ENCODE assay signal across 8 cellular contexts in genomic region chr20:3173582-3174441, GRCh38. TPM values are rescaled to one million over a fixed set of nuclear protein-coding genes. Genes with fewer than 3 reads are reported as not detected.
DNase-seq lines count a peak whose midpoint lies in the region; ATAC-seq, FAIRE-seq and TF ChIP-seq lines count a peak whose summit lies in the region.

No MANE protein-coding gene starts in this region.

- H3K27ac ChIP-seq in keratinocyte (ENCODE audit: control insufficient read depth, insufficient read depth, low read length): peak overlapping the region; percentile 74

- H3K4me3 Mint-ChIP-seq in central memory CD8-positive, alpha-beta T cell: peak overlapping the region; percentile 79

- H3K4me2 ChIP-seq in keratinocyte (ENCODE audit: control insufficient read depth, extremely low read depth, insufficient read depth, low read depth, low read length): peak overlapping the region; percentile 93

- H3K27ac Mint-ChIP-seq in central memory CD8-positive, alpha-beta T cell (ENCODE audit: low read depth): peak overlapping the region; percentile 67

- no peaks in the 10 kb centered on the region for H3K79me2 ChIP-seq in keratinocyte (ENCODE audit: control insufficient read depth, insufficient read depth, low read length)

- H3K9me3 Mint-ChIP-seq in central memory CD8-positive, alpha-beta T cell: no peaks in the 10 kb centered on the region

- no peaks in the 10 kb centered on the region for H3K36me3 ChIP-seq in keratinocyte (ENCODE audit: control insufficient read depth in 2 of 2, extremely low read depth in 1 of 2, insufficient read depth in 2 of 2, low read length in 2 of 2)

- H3K4me3 ChIP-seq in keratinocyte (ENCODE audit: control insufficient read depth in 2 of 3, extremely low read depth in 1 of 3, insufficient read depth in 2 of 3, low read depth in 1 of 3, low read length in 3 of 3): peak overlapping the region; percentile 69 to 98 (median 92)

- peaks cover 15% of the 10 kb centered on the region for H3K4me1 Mint-ChIP-seq in central memory CD8-positive, alpha-beta T cell

- H3K36me3 Mint-ChIP-seq in central memory CD8-positive, alpha-beta T cell (ENCODE audit: insufficient read depth): peaks cover 18% of the 10 kb centered on the region

- dilution Hi-C loops in keratinocyte (cut with MboI; ENCODE audit: extremely low pct_ligation_motif_present, low sequenced_read_pairs): no loop called here

- peak overlapping the region; percentile 88 for H3K9ac ChIP-seq in keratinocyte (ENCODE audit: control insufficient read depth, extremely low read depth, insufficient read depth, low read length)

- H3K9me1 ChIP-seq in keratinocyte (ENCODE audit: control insufficient read depth, extremely low read depth, insufficient read depth, low read length): no peaks in the 10 kb centered on the region

- peak in 1 of 3 experiments; percentile 30 for TF ChIP-seq CTCF in keratinocyte (optimal IDR thresholded peaks at IDR 0.05 in 1 of 3, IDR thresholded peaks at IDR 0.05 in 1 of 3, conservative IDR thresholded peaks at IDR 0.05 in 1 of 3; ENCODE audit: extremely low read depth in 1 of 3, insufficient read depth in 2 of 3, low read length in 3 of 3)

- H2AFZ ChIP-seq in keratinocyte (ENCODE audit: control insufficient read depth, low read length): peak overlapping the region; percentile 85

- H3K27me3 Mint-ChIP-seq in central memory CD8-positive, alpha-beta T cell: peaks cover 39% of the 10 kb centered on the region

- peak; percentile 86 for ATAC-seq in HG03064 (IDR thresholded peaks at IDR 0.05; ENCODE audit: low read depth, unreplicated experiment)
- ATAC-seq in activated CD4-positive, CD25-positive, alpha-beta regulatory T cell treated with anti-CD3 and anti-CD28 coated beads, Interleukin-2, amount 50 U/mL, for 24 hours: peak; percentile 89 to 94
- ATAC-seq in central memory CD8-positive, alpha-beta T cell (replicated peaks; ENCODE audit: extremely low read depth, poor library complexity, severe bottlenecking): peak; percentile 87

- FAIRE-seq in keratinocyte (lab: Jason Lieb, UNC): no peak

- H4K20me1 ChIP-seq in keratinocyte (ENCODE audit: control insufficient read depth, extremely low read depth, insufficient read depth, low read length): no peaks in the 10 kb centered on the region

- DNase-seq in SIG-M5 treated with dmso at 0.1 percent for 504 hours (lab: John Stamatoyannopoulos, UW; ENCODE audit: unreplicated experiment): peak; percentile 72
- DNase-seq in SIG-M5 (lab: John Stamatoyannopoulos, UW): no peak
- DNase-seq in NCI-H2196 treated with DMSO at 0.1 percent for 48 hours (lab: John Stamatoyannopoulos, UW; ENCODE audit: unreplicated experiment): peak; percentile 68
- peak; percentile 81 for DNase-seq in central memory CD8-positive, alpha-beta T cell (ENCODE audit: low spot score in 2 of 2)
- DNase-seq in keratinocyte (ENCODE audit: low read depth, low spot score): no peak
- peak; percentile 74 to 90 (median 81) for DNase-seq in stimulated activated CD4-positive, alpha-beta T cell treated with anti-CD3 and anti-CD28 coated beads, Interleukin-12 subunit alpha, Interleukin-12 subunit beta, amount 100 ng/mL, for 48 hours (ENCODE audit: low read depth in 2 of 3, low spot score in 1 of 3)

- H3K4me1 ChIP-seq in keratinocyte (ENCODE audit: control insufficient read depth, extremely low read depth, insufficient read depth, low read length): peaks cover 11% of the 10 kb centered on the region

- H3K27me3 ChIP-seq in keratinocyte (ENCODE audit: control insufficient read depth, extremely low read depth, insufficient read depth, low read length): peaks cover 20% of the 10 kb centered on the region

- H3K9me3 ChIP-seq in keratinocyte (ENCODE audit: control insufficient read depth, low read depth, low read length): no peaks in the 10 kb centered on the region

RNA-seq across cellular contexts. Expression of gene LZTS3, which starts 0.5 kb away (rescaled TPM):
- 2.5 to 6.2 TPM (median 2.9 TPM) in 3 replicates for polyA plus RNA-seq in keratinocyte
- 2.3 TPM for polyA plus RNA-seq in keratinocyte (2011; ENCODE audit: low read depth)
- 3.1 and 5.6 TPM in 2 replicates for polyA plus RNA-seq in keratinocyte (2011; cell fraction: cytosol; rRNA removed)
- polyA plus RNA-seq in keratinocyte (2011; cell fraction: nucleus; rRNA removed): 7.6 and 10.3 TPM in 2 replicates
- polyA plus RNA-seq in keratinocyte (2012; ENCODE audit: low replicate concordance): 3.0 and 5.2 TPM in 2 replicates
- polyA minus RNA-seq in keratinocyte: 3.3 to 10.0 TPM (median 6.4 TPM) in 3 replicates
- 9.6 TPM for polyA minus RNA-seq in keratinocyte (2011; cell fraction: cytosol; rRNA and poly(A)+ RNA removed)
- 5.7 and 6.6 TPM in 2 replicates for polyA minus RNA-seq in keratinocyte (2011; cell fraction: nucleus; rRNA and poly(A)+ RNA removed)

RNA-seq across cellular contexts. Expression of gene FASTKD5, which starts 14.1 kb away (rescaled TPM):
- polyA plus RNA-seq in keratinocyte: 23.7 to 30.9 TPM (median 25.7 TPM) in 3 replicates
- polyA plus RNA-seq in keratinocyte (2011; ENCODE audit: low read depth): 17.4 TPM
- polyA plus RNA-seq in keratinocyte (2011; cell fraction: cytosol; rRNA removed): 11.7 and 21.8 TPM in 2 replicates
- polyA plus RNA-seq in keratinocyte (2011; cell fraction: nucleus; rRNA removed): 33.1 and 36.1 TPM in 2 replicates
- polyA plus RNA-seq in keratinocyte (2012; ENCODE audit: low replicate concordance): 13.6 and 17.0 TPM in 2 replicates
- polyA minus RNA-seq in keratinocyte: 16.2 to 31.6 TPM (median 28.4 TPM) in 3 replicates
- polyA minus RNA-seq in keratinocyte (2011; cell fraction: cytosol; rRNA and poly(A)+ RNA removed): 11.5 TPM
- polyA minus RNA-seq in keratinocyte (2011; cell fraction: nucleus; rRNA and poly(A)+ RNA removed): 26.6 and 37.5 TPM in 2 replicates

RNA-seq across cellular contexts. Expression of gene UBOX5, which starts 14.1 kb away (rescaled TPM):
- 1.8 to 2.8 TPM (median 1.8 TPM) in 3 replicates for polyA plus RNA-seq in keratinocyte
- 4.2 TPM for polyA plus RNA-seq in keratinocyte (2011; ENCODE audit: low read depth)
- polyA plus RNA-seq in keratinocyte (2011; cell fraction: cytosol; rRNA removed): 1.7 and 2.0 TPM in 2 replicates
- 3.1 and 4.5 TPM in 2 replicates for polyA plus RNA-seq in keratinocyte (2011; cell fraction: nucleus; rRNA removed)
- polyA plus RNA-seq in keratinocyte (2012; ENCODE audit: low replicate concordance): 2.3 and 3.1 TPM in 2 replicates
- 2.9 to 5.1 TPM (median 3.7 TPM) in 3 replicates for polyA minus RNA-seq in keratinocyte
- polyA minus RNA-seq in keratinocyte (2011; cell fraction: cytosol; rRNA and poly(A)+ RNA removed): 3.8 TPM
- 2.3 and 4.0 TPM in 2 replicates for polyA minus RNA-seq in keratinocyte (2011; cell fraction: nucleus; rRNA and poly(A)+ RNA removed)

RNA-seq across cellular contexts. Expression of gene DDRGK1, which starts 30.7 kb away (rescaled TPM):
- polyA plus RNA-seq in keratinocyte: 31.0 to 41.5 TPM (median 32.2 TPM) in 3 replicates
- 32.9 TPM for polyA plus RNA-seq in keratinocyte (2011; ENCODE audit: low read depth)
- 18.3 and 36.2 TPM in 2 replicates for polyA plus RNA-seq in keratinocyte (2011; cell fraction: cytosol; rRNA removed)
- 70.9 and 83.6 TPM in 2 replicates for polyA plus RNA-seq in keratinocyte (2011; cell fraction: nucleus; rRNA removed)
- polyA plus RNA-seq in keratinocyte (2012; ENCODE audit: low replicate concordance): 47.3 and 60.4 TPM in 2 replicates
- 13.8 to 15.7 TPM (median 13.9 TPM) in 3 replicates for polyA minus RNA-seq in keratinocyte
- polyA minus RNA-seq in keratinocyte (2011; cell fraction: cytosol; rRNA and poly(A)+ RNA removed): 28.0 TPM
- 15.5 and 18.5 TPM in 2 replicates for polyA minus RNA-seq in keratinocyte (2011; cell fraction: nucleus; rRNA and poly(A)+ RNA removed)

RNA-seq across cellular contexts. Expression of gene ITPA, which starts 35.5 kb away (rescaled TPM):
- polyA plus RNA-seq in keratinocyte: 40.5 to 45.4 TPM (median 44.9 TPM) in 3 replicates
- 21.5 TPM for polyA plus RNA-seq in keratinocyte (2011; ENCODE audit: low read depth)
- polyA plus RNA-seq in keratinocyte (2011; cell fraction: cytosol; rRNA removed): 26.9 and 40.0 TPM in 2 replicates
- 36.4 and 46.9 TPM in 2 replicates for polyA plus RNA-seq in keratinocyte (2011; cell fraction: nucleus; rRNA removed)
- polyA plus RNA-seq in keratinocyte (2012; ENCODE audit: low replicate concordance): 43.4 and 61.8 TPM in 2 replicates
- polyA minus RNA-seq in keratinocyte: 10.4 to 16.6 TPM (median 11.3 TPM) in 3 replicates
- polyA minus RNA-seq in keratinocyte (2011; cell fraction: cytosol; rRNA and poly(A)+ RNA removed): 41.8 TPM
- 10.3 and 11.9 TPM in 2 replicates for polyA minus RNA-seq in keratinocyte (2011; cell fraction: nucleus; rRNA and poly(A)+ RNA removed)

Comparison
In these comparisons a context has a peak if more than half of its experiments do, and no peak if none do; other contexts are left out.
1. DNase-seq: peak in SIG-M5 treated with dmso at 0.1 percent for 504 hours (single experiment), NCI-H2196 treated with DMSO at 0.1 percent for 48 hours (single experiment), central memory CD8-positive, alpha-beta T cell (2 of 2) and stimulated activated CD4-positive, alpha-beta T cell treated with anti-CD3 and anti-CD28 coated beads, Interleukin-12 subunit alpha, Interleukin-12 subunit beta, amount 100 ng/mL, for 48 hours (3 of 3); none in SIG-M5 (single experiment) and keratinocyte (single experiment).
2. Peak in every context shown above with its lines, with median percentiles within 50 percentile points of each other: ATAC-seq.